8 cellular contexts compared by ENCODE assay signal in genomic region chr6:26286168-26286854, GRCh38.
DNase-seq lines count a peak whose midpoint lies in the region; ATAC-seq and TF ChIP-seq lines count a peak whose summit lies in the region.

No MANE protein-coding gene starts in this region.

- H3K27me3 Mint-ChIP-seq in endothelial cell (ENCODE audit: unreplicated experiment) = peaks cover 32% of the 10 kb centered on the region

- H3K36me3 ChIP-seq in mucosa of rectum (ENCODE audit: control insufficient read depth in 2 of 2, insufficient read depth in 2 of 2, low read length in 2 of 2) = no peaks in the 10 kb centered on the region

- H3K9me3 ChIP-seq in mucosa of rectum (ENCODE audit: control insufficient read depth in 2 of 2, low read length in 2 of 2) = no peaks in the 10 kb centered on the region

- H3K9me3 Mint-ChIP-seq in endothelial cell (ENCODE audit: unreplicated experiment) = peaks cover 5% of the 10 kb centered on the region

- no peaks in the 10 kb centered on the region for H3K27me3 ChIP-seq in HL-60 (ENCODE audit: insufficient read depth, poor library complexity, severe bottlenecking)
- no peaks in the 10 kb centered on the region for H3K27me3 ChIP-seq in mucosa of rectum (ENCODE audit: control insufficient read depth in 2 of 2, insufficient read depth in 2 of 2, low read length in 2 of 2)

- peak overlapping the region; percentile 96 for H3K4me3 Mint-ChIP-seq in endothelial cell (ENCODE audit: unreplicated experiment)

- H3K9ac ChIP-seq in mucosa of rectum (ENCODE audit: low read depth in 1 of 2, low read length in 2 of 2) = peak overlapping the region; percentile 93 to 96

- DNase-seq in C1 segment of cervical spinal cord (lab: John Stamatoyannopoulos, UW) = peak in 12 of 14 donors; percentile 25 to 77 (median 59)
- DNase-seq in HL-60 (ENCODE audit: low read depth in 1 of 2, low spot score in 1 of 2) = peak; percentile 55 to 57
- peak; percentile 67 for DNase-seq in NOMO-1 treated with dmso at 0.1 percent for 144 hours (lab: John Stamatoyannopoulos, UW; ENCODE audit: unreplicated experiment)
- peak; percentile 76 for DNase-seq in activated CD8-positive, alpha-beta memory T cell treated with anti-CD3 and anti-CD28 coated beads, Interleukin-2, amount 50 U/mL, for 4 hours
- DNase-seq in endothelial cell (ENCODE audit: low spot score) = peak; percentile 63
- DNase-seq in stimulated activated naive CD4-positive, alpha-beta T cell (lab: John Stamatoyannopoulos, UW) = peak; percentile 69 to 90 (median 74)

- H3K27ac ChIP-seq in HL-60 (replicated peaks) (peak overlapping the region; percentile 95), mucosa of rectum (ENCODE audit: low read depth in 2 of 2, low read length in 2 of 2) (peak overlapping the region; percentile 96 to 99)

- peaks cover 5% of the 10 kb centered on the region for H3K36me3 Mint-ChIP-seq in endothelial cell (ENCODE audit: low read depth, unreplicated experiment)

- peak overlapping the region; percentile 98 for H3K27ac Mint-ChIP-seq in endothelial cell (ENCODE audit: unreplicated experiment)

- peaks cover 21% of the 10 kb centered on the region for H3K4me1 Mint-ChIP-seq in endothelial cell (ENCODE audit: unreplicated experiment)

- peak overlapping the region; percentile 49 for H3K4me3 ChIP-seq in HL-60 (replicated peaks; ENCODE audit: insufficient read depth, low read length)
- H3K4me3 ChIP-seq in mucosa of rectum (ENCODE audit: low read length in 2 of 2) = peak overlapping the region; percentile 90 to 94

- ATAC-seq in HG02571 (IDR thresholded peaks at IDR 0.05; ENCODE audit: unreplicated experiment) = no peak

- TF ChIP-seq CTCF in HL-60 (IDR thresholded peaks at IDR 0.05; ENCODE audit: insufficient read depth, low read length) (no peak), endothelial cell (IDR thresholded peaks at IDR 0.05; ENCODE audit: unreplicated experiment) (no peak)

- peaks cover 5 to 13% of the 10 kb centered on the region in 2 donors for H3K4me1 ChIP-seq in mucosa of rectum (ENCODE audit: control insufficient read depth in 2 of 2, insufficient read depth in 2 of 2, low read length in 2 of 2)
